In the genomic region with DNA sequence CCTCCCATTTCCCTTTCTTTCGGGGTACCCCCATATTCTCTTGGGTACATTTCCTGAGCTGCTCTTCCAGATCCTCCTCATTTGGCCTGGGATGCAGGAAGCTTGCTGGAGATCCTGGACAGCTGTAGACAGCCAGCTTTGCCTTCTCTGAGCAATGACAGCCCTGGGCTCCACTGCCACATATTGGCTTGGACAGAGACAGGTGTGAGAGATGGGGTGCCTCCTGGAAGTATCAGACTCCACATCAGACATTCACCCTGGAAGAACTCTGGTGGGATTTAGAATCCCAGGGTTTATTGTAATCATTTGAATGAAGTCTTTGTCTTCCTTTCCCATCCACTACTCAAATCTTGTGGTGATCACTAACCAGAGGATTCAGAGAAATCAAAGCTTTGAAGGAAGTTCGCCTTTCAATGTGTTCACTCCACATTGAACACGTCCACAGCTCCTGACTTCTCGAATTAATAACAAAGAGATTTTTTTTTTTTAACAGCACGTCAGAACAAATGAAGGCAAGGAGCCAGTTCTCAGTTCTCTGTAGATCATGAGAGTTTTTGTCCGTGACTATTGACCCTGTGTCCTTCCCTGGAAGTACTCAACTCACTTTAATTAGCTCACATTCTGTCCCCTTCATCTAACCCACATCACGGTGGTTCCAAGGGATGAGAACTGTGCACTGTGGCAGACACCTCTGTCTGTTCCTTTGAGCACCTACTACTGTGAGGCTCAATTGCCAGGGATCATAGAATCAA, we compare ENCODE assay signal across 19 cellular contexts.
DNase-seq lines count a peak whose midpoint lies in the region; ATAC-seq and TF ChIP-seq lines count a peak whose summit lies in the region.
"Had no signal": no experiment of that assay in that cellular context is flagged by ENCODE, and none has a peak within 500 bp of the region (broad histone marks: within the 10 kb centered on the region; RNA-seq: fewer than 3 reads in every experiment).

No MANE protein-coding gene starts in this region.

- TF ChIP-seq POLR2A in IMR-90 (IDR thresholded peaks at IDR 0.05; ENCODE audit: low read depth, low read length), result no peak

- CTCF ChIA-PET in IMR-90 (lab: Yijun Ruan, JAX), result no interaction called here

- 93% methylated on average over 2 of the region's 7 CpGs; no CpG with 5 or more reads in 1 of the 2 experiments for WGBS in IMR-90 (ENCODE audit: extremely low coverage in 2 of 2, insufficient read length in 1 of 2), 2 experiments
- 96% methylated on average over 7 of the region's 7 CpGs for WGBS in mesenchymal stem cell

- peak overlapping the region; percentile 53; the same call in 1 of the 2 replicates for H4K91ac ChIP-seq in IMR-90 (ENCODE audit: insufficient read depth, low read depth, low read length)
- peak overlapping the region; percentile 52 for H4K91ac ChIP-seq in mesenchymal stem cell (ENCODE audit: low read length)

- H3K4ac ChIP-seq in IMR-90 (ENCODE audit: low read depth, low read length) (peak overlapping the region; percentile 1; the same call in 1 of the 2 replicates), mesenchymal stem cell (ENCODE audit: low read depth in 1 of 2, low read length in 2 of 2) (peak overlapping the region in 1 of 2 experiments; percentile 64)

- peak overlapping the region; percentile 57 for H2AK9ac ChIP-seq in IMR-90 (replicated peaks; ENCODE audit: low read depth, low read length, poor library complexity)

- H2BK5ac ChIP-seq in IMR-90 (ENCODE audit: low read depth, low read length, poor library complexity, severe bottlenecking) (no peak overlapping the region), mesenchymal stem cell (ENCODE audit: low read depth, low read length, poor library complexity, severe bottlenecking) (no peak overlapping the region)

- H3K9ac ChIP-seq in IMR-90 (ENCODE audit: low read depth, low read length), result no peak overlapping the region
- no peak overlapping the region for H3K9ac ChIP-seq in mesenchymal stem cell (ENCODE audit: low read length)
- H3K9ac ChIP-seq: BLaER1 had no signal

- H2BK15ac ChIP-seq in IMR-90 (ENCODE audit: low read depth, low read length) (peak overlapping the region; percentile 71; the same call in 2 of the 3 replicates), mesenchymal stem cell (ENCODE audit: low read depth, poor library complexity, severe bottlenecking) (peak overlapping the region; percentile 26)

- H4K8ac ChIP-seq in IMR-90 (ENCODE audit: low read depth in 2 of 2, low read length in 2 of 2), result peak overlapping the region; percentile 30 to 41; a peak in 1 of 4 replicates
- no peak overlapping the region for H4K8ac ChIP-seq in mesenchymal stem cell (ENCODE audit: low read length)

- no peak overlapping the region for H3K23ac ChIP-seq in IMR-90 (ENCODE audit: low read depth, low read length)
- H3K23ac ChIP-seq in mesenchymal stem cell (ENCODE audit: low read length in 2 of 2), result no peak overlapping the region

- no peaks in the 10 kb centered on the region for H4K20me1 ChIP-seq in IMR-90 (ENCODE audit: insufficient read depth, low read length)
- H4K20me1 ChIP-seq: BLaER1 had no signal

- no peak for TF ChIP-seq CTCF in IMR-90 (conservative IDR thresholded peaks at IDR 0.05; ENCODE audit: low read depth, low read length)

- no peaks in the 10 kb centered on the region for H3K27me3 ChIP-seq in IMR-90 (ENCODE audit: control insufficient read depth, insufficient read depth, low read length)
- H3K27me3 ChIP-seq in mesenchymal stem cell (ENCODE audit: control insufficient read depth in 1 of 2, insufficient read depth in 1 of 2, low read length in 2 of 2), result no peaks in the 10 kb centered on the region
- H3K27me3 ChIP-seq: BE2C, BLaER1 had no signal

- POLR2A ChIA-PET in IMR-90 (lab: Charles Lee; ENCODE audit: unreplicated experiment), result no interaction called here

- H2AFZ ChIP-seq in IMR-90 (replicated peaks; ENCODE audit: low read length, poor library complexity), result no peak overlapping the region
- no peak overlapping the region for H2AFZ ChIP-seq in mesenchymal stem cell (ENCODE audit: low read depth, low read length)

- H3K4me1 ChIP-seq in IMR-90 (ENCODE audit: control insufficient read depth, insufficient read depth, low read length) (peaks cover 4% of the 10 kb centered on the region), mesenchymal stem cell (ENCODE audit: control insufficient read depth, insufficient read depth, low read depth, low read length) (peaks cover 4% of the 10 kb centered on the region)
- H3K4me1 ChIP-seq: Caco-2 had no signal

- ATAC-seq in IMR-90 (ENCODE audit: low read depth) (no peak), GM18867 (IDR thresholded peaks at IDR 0.05; ENCODE audit: unreplicated experiment) (no peak)

- H2BK12ac ChIP-seq in mesenchymal stem cell (ENCODE audit: low read length in 2 of 2), result peak overlapping the region in 1 of 2 experiments; percentile 58

- dilution Hi-C loops in IMR-90 (cut with HindIII; ENCODE audit: low sequenced_read_pairs, unreplicated experiment), result no loop called here

- H2AK5ac ChIP-seq in IMR-90 (ENCODE audit: low read depth, low read length) (peak overlapping the region; percentile 74), mesenchymal stem cell (ENCODE audit: low read length, severe bottlenecking) (no peak overlapping the region)

- no peaks in the 10 kb centered on the region for H3K79me1 ChIP-seq in IMR-90 (ENCODE audit: low read depth in 1 of 2, low read length in 2 of 2)
- H3K79me1 ChIP-seq in mesenchymal stem cell (replicated peaks; ENCODE audit: low read length, poor library complexity, severe bottlenecking), result no peaks in the 10 kb centered on the region

- in situ Hi-C loops in IMR-90 (cut with MboI; ENCODE audit: low sequenced_read_pairs), result no loop called here
- in situ Hi-C loops in SK-MEL-5 (cut with HindIII; ENCODE audit: low pct_unique_long_range_greater_than_20kb, low sequenced_read_pairs), result no loop called here

- no peak overlapping the region for H3K4me2 ChIP-seq in IMR-90 (ENCODE audit: low read depth, low read length)
- no peak overlapping the region for H3K4me2 ChIP-seq in mesenchymal stem cell (ENCODE audit: low read length, poor library complexity, severe bottlenecking)
- H3K4me2 ChIP-seq: BLaER1 had no signal

- H2BK20ac ChIP-seq in IMR-90 (ENCODE audit: low read depth, low read length), result peak overlapping the region; percentile 64

- H3K4me3 ChIP-seq in IMR-90 (ENCODE audit: insufficient read depth, low read depth, low read length), result no peak overlapping the region
- no peak overlapping the region for H3K4me3 ChIP-seq in mesenchymal stem cell (ENCODE audit: insufficient read depth in 1 of 2, low read depth in 1 of 2, low read length in 2 of 2)
- H3K4me3 ChIP-seq: BLaER1 had no signal

- TF ChIP-seq RAD21 in IMR-90 (IDR thresholded peaks at IDR 0.05; ENCODE audit: low read length), result no peak

- H3K36me3 ChIP-seq in IMR-90 (ENCODE audit: control insufficient read depth, insufficient read depth, low read length) (no peaks in the 10 kb centered on the region), mesenchymal stem cell (ENCODE audit: control insufficient read depth in 1 of 2, insufficient read depth in 2 of 2, low read depth in 1 of 2, low read length in 2 of 2) (no peaks in the 10 kb centered on the region)
- H3K36me3 ChIP-seq: BE2C, BLaER1 had no signal

- no TSS peak for BruUV-seq in IMR-90 (replicated peaks; lab: Mats Ljungman, UMichigan)

- H3K56ac ChIP-seq in IMR-90 (ENCODE audit: extremely low read depth, insufficient read depth, low read length), result no peak overlapping the region

- H3K27ac ChIP-seq in IMR-90 (ENCODE audit: insufficient read depth, low read length), result no peak overlapping the region
- no peak overlapping the region for H3K27ac ChIP-seq in mesenchymal stem cell (ENCODE audit: low read length, poor library complexity, severe bottlenecking)
- H3K27ac ChIP-seq: BLaER1 had no signal

- H4K5ac ChIP-seq in IMR-90 (ENCODE audit: low read depth, low read length), result peak overlapping the region; percentile 38; the same call in 1 of the 2 replicates

- H3K18ac ChIP-seq in IMR-90 (ENCODE audit: low read depth, low read length), result peak overlapping the region; percentile 57
- peak overlapping the region; percentile 11 to 48 for H3K18ac ChIP-seq in mesenchymal stem cell (ENCODE audit: low read depth in 1 of 2, low read length in 2 of 2)

- peak overlapping the region; percentile 66; the same call in 1 of the 2 replicates for H3K14ac ChIP-seq in IMR-90 (replicated peaks; ENCODE audit: low read depth, low read length)
- no peak overlapping the region for H3K14ac ChIP-seq in mesenchymal stem cell (ENCODE audit: low read length in 2 of 2)

- no peaks in the 10 kb centered on the region for H3K9me1 ChIP-seq in IMR-90 (ENCODE audit: insufficient read depth, low read length)

- DNase-seq in COLO829 (ENCODE audit: low spot score) (peak; percentile 73), IMR-90 (no peak), SK-MEL-5 (ENCODE audit: low read depth, low spot score) (peak; percentile 86), mesenchymal stem cell (no peak), activated T-cell treated with anti-CD3 and anti-CD28 coated beads for 4 hours (no peak), SK-N-DZ (ENCODE audit: low spot score) (no peak)
- DNase-seq: 8988T; ACHN; BE2C; C1 segment of cervical spinal cord; Caco-2; Calu3; CD4-positive, alpha-beta memory T cell; CD4-positive, CD25-positive, alpha-beta regulatory T cell; CD8-positive, alpha-beta memory T cell; DMS79 treated with DMSO at 0.1 percent for 48 hours; GF-D8 had no signal

- H2BK120ac ChIP-seq in IMR-90 (ENCODE audit: low read depth, low read length), result peak overlapping the region; percentile 41; the same call in 1 of the 2 replicates
- peak overlapping the region; percentile 7 for H2BK120ac ChIP-seq in mesenchymal stem cell (ENCODE audit: low read depth, low read length)

- no peaks in the 10 kb centered on the region for H3K9me3 ChIP-seq in IMR-90 (ENCODE audit: control insufficient read depth, insufficient read depth, low read length)
- no peaks in the 10 kb centered on the region for H3K9me3 ChIP-seq in mesenchymal stem cell (ENCODE audit: control insufficient read depth, low read length)
- H3K9me3 ChIP-seq: Caco-2 had no signal

- intact Hi-C loops in IMR-90 (cut with micrococcal nuclease), result no loop called here

TF ChIP-seq in IMR-90, 13 proteins besides CTCF, POLR2A, EP300 and RAD21 (continues in another document):
- no peak for TF ChIP-seq SMC3 (IDR thresholded peaks at IDR 0.05; ENCODE audit: low read depth, low read length)
- TF ChIP-seq MAZ (IDR thresholded peaks at IDR 0.05; ENCODE audit: borderline replicate concordance, low read depth, low read length), result no peak
- TF ChIP-seq MXI1 (IDR thresholded peaks at IDR 0.05; ENCODE audit: borderline replicate concordance, low read depth, low read length), result no peak
- no peak for TF ChIP-seq NFE2L2 (IDR thresholded peaks at IDR 0.05; ENCODE audit: low read depth, low read length)
- TF ChIP-seq, protein P1, sequence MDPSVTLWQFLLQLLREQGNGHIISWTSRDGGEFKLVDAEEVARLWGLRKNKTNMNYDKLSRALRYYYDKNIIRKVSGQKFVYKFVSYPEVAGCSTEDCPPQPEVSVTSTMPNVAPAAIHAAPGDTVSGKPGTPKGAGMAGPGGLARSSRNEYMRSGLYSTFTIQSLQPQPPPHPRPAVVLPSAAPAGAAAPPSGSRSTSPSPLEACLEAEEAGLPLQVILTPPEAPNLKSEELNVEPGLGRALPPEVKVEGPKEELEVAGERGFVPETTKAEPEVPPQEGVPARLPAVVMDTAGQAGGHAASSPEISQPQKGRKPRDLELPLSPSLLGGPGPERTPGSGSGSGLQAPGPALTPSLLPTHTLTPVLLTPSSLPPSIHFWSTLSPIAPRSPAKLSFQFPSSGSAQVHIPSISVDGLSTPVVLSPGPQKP (IDR thresholded peaks at IDR 0.05; ENCODE audit: borderline replicate concordance, low read depth, low read length), result no peak

Comparison
In these comparisons a context has a peak if more than half of its experiments do, and no peak if none do; other contexts are left out.
1. DNase-seq: peak in COLO829 (single experiment) and SK-MEL-5 (single experiment); none in IMR-90 (single experiment), mesenchymal stem cell (single experiment), activated T-cell treated with anti-CD3 and anti-CD28 coated beads for 4 hours (single experiment) and SK-N-DZ (single experiment).